ENCODE assay signal across 12 cellular contexts in the genomic region with DNA sequence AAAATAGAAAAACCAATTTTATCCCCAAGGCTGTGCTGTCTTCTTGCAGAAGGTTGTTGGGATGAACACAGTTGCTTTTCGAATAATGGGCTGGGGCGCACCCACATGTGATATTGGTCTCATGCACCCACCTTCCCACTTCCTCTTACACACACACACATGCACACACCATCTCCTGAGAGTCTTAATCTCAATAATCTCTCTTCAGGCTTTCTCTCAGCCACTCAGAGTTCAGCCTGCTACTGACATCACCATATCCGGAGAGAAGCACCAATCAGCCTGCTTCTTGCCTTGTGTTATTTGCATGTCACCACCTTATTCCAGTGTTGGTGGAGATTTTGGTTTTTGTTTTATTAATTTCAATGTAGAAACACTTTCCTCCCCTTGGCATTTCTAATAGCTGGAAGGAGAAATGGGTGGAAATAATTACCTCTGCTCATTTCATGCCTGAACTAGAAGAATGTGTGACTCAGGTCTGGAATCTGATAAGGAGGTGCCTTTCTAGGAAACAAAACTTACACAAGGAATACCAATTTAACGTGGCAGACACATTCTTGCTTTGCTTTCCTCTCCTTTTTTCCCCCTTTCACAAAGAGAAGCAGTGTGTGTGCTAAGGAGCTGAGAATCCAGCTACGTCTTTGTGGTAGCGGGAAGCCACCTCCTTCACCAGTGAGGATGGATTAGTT.
DNase-seq lines count a peak whose midpoint lies in the region; ATAC-seq, FAIRE-seq and TF ChIP-seq lines count a peak whose summit lies in the region.
"Had no signal": no experiment of that assay in that cellular context is flagged by ENCODE, and none has a peak within 500 bp of the region (broad histone marks: within the 10 kb centered on the region; RNA-seq: fewer than 3 reads in every experiment).

No MANE protein-coding gene starts in this region.

- H3K9me3 ChIP-seq in endothelial cell of umbilical vein (replicated peaks; ENCODE audit: control insufficient read depth, insufficient read depth, low read length) (no peaks in the 10 kb centered on the region), gastrocnemius medialis (no peaks in the 10 kb centered on the region)

- H3K36me3 Mint-ChIP-seq in immature natural killer cell, result no peaks in the 10 kb centered on the region

- H3K4me3 Mint-ChIP-seq in stimulated activated naive CD8-positive, alpha-beta T cell treated with anti-CD3 and anti-CD28 coated beads, Interleukin-15, amount 100 ng/mL, for 72 hours, result no peak overlapping the region
- H3K4me3 Mint-ChIP-seq in immature natural killer cell, result no peak overlapping the region
- H3K4me3 Mint-ChIP-seq: nephron progenitor cell had no signal

- no peaks in the 10 kb centered on the region for H3K79me2 ChIP-seq in endothelial cell of umbilical vein (ENCODE audit: control insufficient read depth, insufficient read depth, low read length)

- CTCF ChIA-PET in endothelial cell of umbilical vein (lab: Charles Lee), result no interaction called here

- in situ Hi-C loops in gastrocnemius medialis (cut with MboI; ENCODE audit: low sequenced_read_pairs in 4 of 4), result no loop called here

- no peak overlapping the region for H3K27ac Mint-ChIP-seq in stimulated activated naive CD8-positive, alpha-beta T cell treated with anti-CD3 and anti-CD28 coated beads, Interleukin-15, amount 100 ng/mL, for 72 hours
- H3K27ac Mint-ChIP-seq in immature natural killer cell, result no peak overlapping the region
- H3K27ac Mint-ChIP-seq: nephron progenitor cell had no signal

- POLR2A ChIA-PET in endothelial cell of umbilical vein (lab: Charles Lee), result no interaction called here

- no peak overlapping the region for H3K9ac ChIP-seq in endothelial cell of umbilical vein (replicated peaks; ENCODE audit: extremely low read depth, insufficient read depth, low read length)

- H3K36me3 ChIP-seq in endothelial cell of umbilical vein (ENCODE audit: control insufficient read depth in 2 of 2, extremely low read depth in 1 of 2, insufficient read depth in 2 of 2, low read length in 2 of 2) (no peaks in the 10 kb centered on the region), gastrocnemius medialis (no peaks in the 10 kb centered on the region)
- H3K36me3 ChIP-seq: cardiac muscle cell had no signal

- no peaks in the 10 kb centered on the region for H3K9me3 Mint-ChIP-seq in stimulated activated naive CD8-positive, alpha-beta T cell treated with anti-CD3 and anti-CD28 coated beads, Interleukin-15, amount 100 ng/mL, for 72 hours
- peaks cover 0 to 4% (median 0%) of the 10 kb centered on the region in 6 donors for H3K9me3 Mint-ChIP-seq in immature natural killer cell

- no peaks in the 10 kb centered on the region for H4K20me1 ChIP-seq in endothelial cell of umbilical vein (replicated peaks; ENCODE audit: control insufficient read depth, extremely low read depth, insufficient read depth, low read length)

- H3K27me3 ChIP-seq in endothelial cell of umbilical vein (ENCODE audit: control insufficient read depth in 2 of 2, insufficient read depth in 2 of 2, low read length in 2 of 2) (no peaks in the 10 kb centered on the region), gastrocnemius medialis (no peaks in the 10 kb centered on the region)
- H3K27me3 ChIP-seq: cardiac muscle cell had no signal

- no peaks in the 10 kb centered on the region for H3K27me3 Mint-ChIP-seq in stimulated activated naive CD8-positive, alpha-beta T cell treated with anti-CD3 and anti-CD28 coated beads, Interleukin-15, amount 100 ng/mL, for 72 hours
- peaks cover 5 to 11% (median 5%) of the 10 kb centered on the region in 3 donors for H3K27me3 Mint-ChIP-seq in immature natural killer cell (ENCODE audit: low read depth in 3 of 3)

- ATAC-seq in stimulated activated naive CD8-positive, alpha-beta T cell treated with anti-CD3 and anti-CD28 coated beads, Interleukin-15, amount 100 ng/mL, for 72 hours, result peak; percentile 29
- no peak for ATAC-seq in gastrocnemius medialis

- FAIRE-seq in RCC 7860 (lab: Jason Lieb, UNC) (peak; percentile 95), endothelial cell of umbilical vein (lab: Jason Lieb, UNC) (peak; percentile 24)

- dilution Hi-C loops in endothelial cell of umbilical vein (cut with MboI; ENCODE audit: extremely low pct_ligation_motif_present, low sequenced_read_pairs), result no loop called here

- no peaks in the 10 kb centered on the region for H3K9me1 ChIP-seq in endothelial cell of umbilical vein (replicated peaks; ENCODE audit: control insufficient read depth, extremely low read depth, insufficient read depth, low read length)

- TF ChIP-seq CTCF in endothelial cell of umbilical vein (IDR thresholded peaks at IDR 0.05; ENCODE audit: extremely low read depth in 1 of 2, insufficient read depth in 1 of 2, low read depth in 1 of 2, low read length in 2 of 2) (no peak), gastrocnemius medialis (IDR thresholded peaks at IDR 0.05 in 4 of 5, conservative IDR thresholded peaks at IDR 0.05 in 1 of 5) (no peak)

- no TSS peak for BruUV-seq in endothelial cell of umbilical vein (replicated peaks; lab: Mats Ljungman, UMichigan)

- H3K4me1 ChIP-seq in endothelial cell of umbilical vein (ENCODE audit: control insufficient read depth, extremely low read depth, insufficient read depth, low read length) (no peaks in the 10 kb centered on the region), gastrocnemius medialis (no peaks in the 10 kb centered on the region)

- DNase-seq in stimulated activated CD4-positive, alpha-beta T cell treated with anti-CD3 and anti-CD28 coated beads, Interleukin-1b, Interleukin-23, amount 100 ng/mL, for 48 hours, result peak; percentile 10
- no peak for DNase-seq in stimulated activated CD4-positive, alpha-beta T cell treated with anti-CD3 and anti-CD28 coated beads, Interleukin-12 subunit alpha, Interleukin-12 subunit beta, amount 100 ng/mL, for 4 hours
- DNase-seq in RCC 7860 (ENCODE audit: low spot score) (peak; percentile 63), endothelial cell of umbilical vein (ENCODE audit: low read depth, low spot score) (no peak), gastrocnemius medialis (no peak), COLO829 (ENCODE audit: low spot score) (no peak), immature natural killer cell (no peak)
- no peak for DNase-seq in stimulated activated naive CD8-positive, alpha-beta T cell treated with anti-CD3 and anti-CD28 coated beads, Interleukin-15, amount 100 ng/mL, for 72 hours
- DNase-seq: C1 segment of cervical spinal cord, NCI-H1694 treated with DMSO at 0.1 percent for 48 hours, nephron progenitor cell had no signal

- H3K4me3 ChIP-seq in endothelial cell of umbilical vein (replicated peaks in 1 of 3; ENCODE audit: insufficient read depth in 1 of 3, low read depth in 1 of 3, low read length in 3 of 3) (no peak overlapping the region), gastrocnemius medialis (no peak overlapping the region)
- H3K4me3 ChIP-seq: cardiac muscle cell had no signal

- peaks cover 83% of the 10 kb centered on the region for H3K4me1 Mint-ChIP-seq in stimulated activated naive CD8-positive, alpha-beta T cell treated with anti-CD3 and anti-CD28 coated beads, Interleukin-15, amount 100 ng/mL, for 72 hours
- peaks cover 8 to 9% of the 10 kb centered on the region in 2 donors for H3K4me1 Mint-ChIP-seq in immature natural killer cell

- intact Hi-C loops in endothelial cell of umbilical vein (cut with micrococcal nuclease), result no loop called here
- intact Hi-C loops in gastrocnemius medialis (cut with DNase I; ENCODE audit: low total_unique reads), result no loop called here

- no peak for TF ChIP-seq POLR2A in endothelial cell of umbilical vein (IDR thresholded peaks at IDR 0.05; ENCODE audit: low read depth, low read length)
- TF ChIP-seq POLR2A in gastrocnemius medialis (IDR thresholded peaks at IDR 0.05), result no peak

- H2AFZ ChIP-seq in endothelial cell of umbilical vein (ENCODE audit: low read depth, low read length), result peak overlapping the region; percentile 42

- H3K4me2 ChIP-seq in endothelial cell of umbilical vein (ENCODE audit: insufficient read depth, low read length), result no peak overlapping the region

- H3K27ac ChIP-seq in endothelial cell of umbilical vein (ENCODE audit: insufficient read depth, low read depth, low read length) (no peak overlapping the region), gastrocnemius medialis (no peak overlapping the region)
- H3K27ac ChIP-seq: cardiac muscle cell had no signal

TF ChIP-seq in endothelial cell of umbilical vein, 7 proteins besides CTCF, POLR2A, EP300 and RAD21:
- TF ChIP-seq POLR2AphosphoS5 (IDR thresholded peaks at IDR 0.05; ENCODE audit: insufficient read depth, low read depth, low read length) (no peak), GATA2 (IDR thresholded peaks at IDR 0.05; ENCODE audit: insufficient read depth, insufficient read length, low read depth, low read length) (no peak), FOS (IDR thresholded peaks at IDR 0.05; ENCODE audit: borderline replicate concordance, insufficient read depth, low read length) (no peak), JUN (IDR thresholded peaks at IDR 0.05; ENCODE audit: borderline replicate concordance, insufficient read depth, insufficient read length, low read depth) (no peak), MYC (IDR thresholded peaks at IDR 0.05; ENCODE audit: low read depth, low read length) (no peak), EZH2 (IDR thresholded peaks at IDR 0.05; ENCODE audit: borderline replicate concordance, low read depth, low read length, severe bottlenecking) (no peak)
- TF ChIP-seq, protein P1, sequence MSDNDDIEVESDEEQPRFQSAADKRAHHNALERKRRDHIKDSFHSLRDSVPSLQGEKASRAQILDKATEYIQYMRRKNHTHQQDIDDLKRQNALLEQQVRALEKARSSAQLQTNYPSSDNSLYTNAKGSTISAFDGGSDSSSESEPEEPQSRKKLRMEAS (IDR thresholded peaks at IDR 0.05; ENCODE audit: insufficient read depth, insufficient read length), result no peak

Comparison
In these comparisons a context has a peak if more than half of its experiments do, and no peak if none do; other contexts are left out.
1. DNase-seq: peak in stimulated activated CD4-positive, alpha-beta T cell treated with anti-CD3 and anti-CD28 coated beads, Interleukin-1b, Interleukin-23, amount 100 ng/mL, for 48 hours (single experiment) and RCC 7860 (single experiment); none in stimulated activated CD4-positive, alpha-beta T cell treated with anti-CD3 and anti-CD28 coated beads, Interleukin-12 subunit alpha, Interleukin-12 subunit beta, amount 100 ng/mL, for 4 hours (single experiment), endothelial cell of umbilical vein (single experiment), stimulated activated naive CD8-positive, alpha-beta T cell treated with anti-CD3 and anti-CD28 coated beads, Interleukin-15, amount 100 ng/mL, for 72 hours (0 of 2), gastrocnemius medialis (0 of 2), COLO829 (single experiment) and immature natural killer cell (0 of 3).